22 cellular contexts compared by ENCODE assay signal in genomic region chr3:39651993-39652739, GRCh38.
DNase-seq lines count a peak whose midpoint lies in the region; ATAC-seq and TF ChIP-seq lines count a peak whose summit lies in the region.
"Had no signal": no experiment of that assay in that cellular context is flagged by ENCODE, and none has a peak within 500 bp of the region (broad histone marks: within the 10 kb centered on the region; RNA-seq: fewer than 3 reads in every experiment).

No MANE protein-coding gene starts in this region.

- H3K4me3 Mint-ChIP-seq in activated CD4-positive, alpha-beta memory T cell treated with anti-CD3 and anti-CD28 coated beads, Interleukin-2, amount 10 ng/mL, durations not matched to agents 7 days and 5 days = no peak overlapping the region
- H3K4me3 Mint-ChIP-seq: H9, HFFc6 had no signal

- H3K4me1 Mint-ChIP-seq in activated CD4-positive, alpha-beta memory T cell treated with anti-CD3 and anti-CD28 coated beads, Interleukin-2, amount 10 ng/mL, durations not matched to agents 7 days and 5 days = no peaks in the 10 kb centered on the region

- no peak for TF ChIP-seq CTCF in BE2C (IDR thresholded peaks at IDR 0.05; ENCODE audit: low read depth, low read length)
- TF ChIP-seq CTCF in body of pancreas (IDR thresholded peaks at IDR 0.05) = no peak
- TF ChIP-seq CTCF in dorsolateral prefrontal cortex (IDR thresholded peaks at IDR 0.05 in 54 of 56, conservative IDR thresholded peaks at IDR 0.05 in 2 of 56; ENCODE audit: low read depth in 1 of 56, partially characterized antibody in 56 of 56) = no peak

- no peaks in the 10 kb centered on the region for H3K9me3 Mint-ChIP-seq in activated CD4-positive, alpha-beta memory T cell treated with anti-CD3 and anti-CD28 coated beads, Interleukin-2, amount 10 ng/mL, durations not matched to agents 7 days and 5 days
- H3K9me3 Mint-ChIP-seq: HFFc6 had no signal

- H3K27ac ChIP-seq in body of pancreas (peak overlapping the region in 1 of 4 donors; percentile 13), dorsolateral prefrontal cortex (peak overlapping the region in 23 of 59 donors; percentile 4 to 63 (median 32))
- H3K27ac ChIP-seq: C4-2B, Peyer's patch, SJCRH30 had no signal

- WGBS in body of pancreas, 2 donors = 51 to 62% methylated on average over 4 of the region's 4 CpGs

- H3K27me3 ChIP-seq in BE2C = no peaks in the 10 kb centered on the region
- no peaks in the 10 kb centered on the region for H3K27me3 ChIP-seq in body of pancreas
- H3K27me3 ChIP-seq in dorsolateral prefrontal cortex = no peaks in the 10 kb centered on the region
- H3K27me3 ChIP-seq: Peyer's patch, SJCRH30 had no signal

- H3K27ac Mint-ChIP-seq in activated CD4-positive, alpha-beta memory T cell treated with anti-CD3 and anti-CD28 coated beads, Interleukin-2, amount 10 ng/mL, durations not matched to agents 7 days and 5 days = no peak overlapping the region
- H3K27ac Mint-ChIP-seq: HFFc6 had no signal

- DNase-seq in NCI-H1092 treated with DMSO at 0.1 percent for 48 hours (lab: John Stamatoyannopoulos, UW) (peak; percentile 7), NCI-H1092 (lab: John Stamatoyannopoulos, UW) (no peak), BE2C (peak; percentile 7), NCI-H2171 (lab: John Stamatoyannopoulos, UW) (peak; percentile 2), body of pancreas (peak; percentile 41 to 73 (median 56)), dorsolateral prefrontal cortex (no peak)
- DNase-seq in activated CD4-positive, alpha-beta memory T cell treated with anti-CD3 and anti-CD28 coated beads, Interleukin-2, amount 10 ng/mL, durations not matched to agents 7 days and 5 days = no peak
- DNase-seq: 8988T, DMS79, H9, HFFc6, KG1, NCI-H1105 treated with DMSO at 0.1 percent for 48 hours, NCI-H1694 treated with DMSO at 0.1 percent for 48 hours, NCI-H2107, NCI-H446, NCI-H69, Peyer's patch, SJCRH30, T-helper 9 cell had no signal

- H3K4me3 ChIP-seq in BE2C (ENCODE audit: low read depth, low read length) = no peak overlapping the region
- H3K4me3 ChIP-seq in body of pancreas = no peak overlapping the region
- no peak overlapping the region for H3K4me3 ChIP-seq in dorsolateral prefrontal cortex
- H3K4me3 ChIP-seq: Peyer's patch, SJCRH30 had no signal

- intact Hi-C loops in body of pancreas (cut with DNase I) (no loop called here), dorsolateral prefrontal cortex (cut with DNase I) (no loop called here)

- H3K27me3 Mint-ChIP-seq in activated CD4-positive, alpha-beta memory T cell treated with anti-CD3 and anti-CD28 coated beads, Interleukin-2, amount 10 ng/mL, durations not matched to agents 7 days and 5 days = no peaks in the 10 kb centered on the region

- no peak for TF ChIP-seq POLR2A in body of pancreas (IDR thresholded peaks at IDR 0.05)

- H3K9me3 ChIP-seq in BE2C (no peaks in the 10 kb centered on the region), body of pancreas (no peaks in the 10 kb centered on the region)
- H3K9me3 ChIP-seq: Peyer's patch, SJCRH30 had no signal

- no peaks in the 10 kb centered on the region for H3K36me3 ChIP-seq in BE2C
- H3K36me3 ChIP-seq in body of pancreas (replicated peaks in 1 of 2; ENCODE audit: insufficient read depth in 1 of 2, low read depth in 2 of 2) = no peaks in the 10 kb centered on the region
- H3K36me3 ChIP-seq: Peyer's patch, SJCRH30 had no signal

- H3K4me1 ChIP-seq in BE2C (no peaks in the 10 kb centered on the region), body of pancreas (peaks cover 12% of the 10 kb centered on the region)
- H3K4me1 ChIP-seq: Peyer's patch, SJCRH30 had no signal

- CTCF ChIA-PET in activated CD4-positive, alpha-beta memory T cell treated with anti-CD3 and anti-CD28 coated beads, Interleukin-2, amount 10 ng/mL, durations not matched to agents 7 days and 5 days (lab: Charles Lee) = no interaction called here

- ATAC-seq in body of pancreas (peak; percentile 47), GM21360 (IDR thresholded peaks at IDR 0.05; ENCODE audit: unreplicated experiment) (no peak)

- POLR2A ChIA-PET in activated CD4-positive, alpha-beta memory T cell treated with anti-CD3 and anti-CD28 coated beads, Interleukin-2, amount 10 ng/mL, durations not matched to agents 7 days and 5 days (lab: Charles Lee) = no interaction called here

- no peaks in the 10 kb centered on the region for H3K36me3 Mint-ChIP-seq in activated CD4-positive, alpha-beta memory T cell treated with anti-CD3 and anti-CD28 coated beads, Interleukin-2, amount 10 ng/mL, durations not matched to agents 7 days and 5 days (ENCODE audit: low read depth)

Comparison
In these comparisons a context has a peak if more than half of its experiments do, and no peak if none do; other contexts are left out.
1. DNase-seq: peak in NCI-H1092 treated with DMSO at 0.1 percent for 48 hours (single experiment), BE2C (single experiment), NCI-H2171 (single experiment) and body of pancreas (4 of 4); none in NCI-H1092 (single experiment), dorsolateral prefrontal cortex (0 of 10) and activated CD4-positive, alpha-beta memory T cell treated with anti-CD3 and anti-CD28 coated beads, Interleukin-2, amount 10 ng/mL, durations not matched to agents 7 days and 5 days (single experiment).